In genomic region chr3:76566211-76566534, GRCh38 we compare ENCODE assay signal across 19 cellular contexts.
A peak's percentile ranks its signal among the peaks of the same experiment; 100 is the strongest.
DNase-seq lines count a peak whose midpoint lies in the region; ATAC-seq and TF ChIP-seq lines count a peak whose summit lies in the region.
"Had no signal": no experiment of that assay in that cellular context is flagged by ENCODE, and none has a peak within 500 bp of the region (broad histone marks: within the 10 kb centered on the region; RNA-seq: fewer than 3 reads in every experiment).

No MANE protein-coding gene starts in this region.

- H4K20me1 ChIP-seq in hepatocyte (ENCODE audit: insufficient read depth, poor library complexity, severe bottlenecking): no peaks in the 10 kb centered on the region

- no peaks in the 10 kb centered on the region for H3K79me2 ChIP-seq in hepatocyte

- H3K4me3 ChIP-seq in hepatocyte: no peak overlapping the region
- no peak overlapping the region for H3K4me3 ChIP-seq in coronary artery
- H3K4me3 ChIP-seq: GM12878 had no signal

- H3K9me2 ChIP-seq in hepatocyte (replicated peaks; ENCODE audit: insufficient read depth): no peaks in the 10 kb centered on the region

- no peaks in the 10 kb centered on the region for H3K27me3 ChIP-seq in hepatocyte

- H3K27ac ChIP-seq in hepatocyte: peak overlapping the region; percentile 49
- no peak overlapping the region for H3K27ac ChIP-seq in coronary artery
- H3K27ac ChIP-seq: HL-60 had no signal

- no peaks in the 10 kb centered on the region for H3K4me1 ChIP-seq in hepatocyte (ENCODE audit: insufficient read depth)

- H3K4me2 ChIP-seq in hepatocyte: no peak overlapping the region

- 87% methylated on average over 2 of the region's 2 CpGs for WGBS in hepatocyte (ENCODE audit: low lambda C conversion rate, missing lambda C conversion rate)

- no peaks in the 10 kb centered on the region for H3K9me3 ChIP-seq in hepatocyte (ENCODE audit: low read depth)

- H2AFZ ChIP-seq in hepatocyte: no peak overlapping the region

- TF ChIP-seq CTCF in hepatocyte (IDR thresholded peaks at IDR 0.05; ENCODE audit: poor library complexity): no peak
- TF ChIP-seq CTCF in coronary artery (IDR thresholded peaks at IDR 0.05): no peak

- ATAC-seq in GM21786 (IDR thresholded peaks at IDR 0.05; ENCODE audit: unreplicated experiment): peak; percentile 29
- no peak for ATAC-seq in GM19023 (IDR thresholded peaks at IDR 0.05; ENCODE audit: unreplicated experiment)
- ATAC-seq in GM19035 (IDR thresholded peaks at IDR 0.05; ENCODE audit: unreplicated experiment): no peak
- ATAC-seq: PC-3 had no signal

- H3K36me3 ChIP-seq in hepatocyte (replicated peaks; ENCODE audit: insufficient read depth, low read depth): no peaks in the 10 kb centered on the region

- DNase-seq in NCI-H510A treated with DMSO at 0.1 percent for 48 hours (lab: John Stamatoyannopoulos, UW) (peak; percentile 47), NCI-H510A (lab: John Stamatoyannopoulos, UW) (no peak), NCI-H345 (lab: John Stamatoyannopoulos, UW) (peak; percentile 43), hepatocyte (ENCODE audit: low spot score) (peak; percentile 34), coronary artery (ENCODE audit: low spot score) (no peak)
- DNase-seq: AML-193; CD4-positive, CD25-positive, alpha-beta regulatory T cell; GDM1; H7; NCI-H1105 treated with DMSO at 0.1 percent for 48 hours; NCI-H1930; NCI-H526; PC-3; SW 1271 had no signal

Comparison
In these comparisons a context has a peak if more than half of its experiments do, and no peak if none do; other contexts are left out.
1. DNase-seq: peak in NCI-H510A treated with DMSO at 0.1 percent for 48 hours (single experiment), NCI-H345 (single experiment) and hepatocyte (single experiment); none in NCI-H510A (single experiment) and coronary artery (single experiment).